In genomic region chr1:159015440-159015909, GRCh38 we compare ENCODE assay signal across 1 cellular context.
TF ChIP-seq lines count a peak whose summit lies in the region.

No MANE protein-coding gene starts in this region.

TF ChIP-seq in K562, 482 proteins besides CTCF, POLR2A, EP300 and RAD21 (continued from another document and continues in another):
- TF ChIP-seq CHD2 (IDR thresholded peaks at IDR 0.05; ENCODE audit: low read depth, low read length): no peak
- peak; percentile 87 for TF ChIP-seq JUND (IDR thresholded peaks at IDR 0.05; ENCODE audit: borderline replicate concordance, low read depth, low read length)
- TF ChIP-seq JUND (tag; IDR thresholded peaks at IDR 0.05; ENCODE audit: borderline replicate concordance, low read depth, low read length): peak; percentile 92; the same call in 2 of the 3 replicates
- TF ChIP-seq ZNF395 (CRISPR knock-in tag; IDR thresholded peaks at IDR 0.05): peak; percentile 96
- TF ChIP-seq ASH1L (IDR thresholded peaks at IDR 0.05; ENCODE audit: borderline replicate concordance, low read depth, partially characterized antibody): peak; percentile 54
- TF ChIP-seq WHSC1 (IDR thresholded peaks at IDR 0.05; ENCODE audit: low read length): no peak
- no peak for TF ChIP-seq SP1 (CRISPR knock-in tag; IDR thresholded peaks at IDR 0.05)
- TF ChIP-seq PHF21A (IDR thresholded peaks at IDR 0.05; ENCODE audit: borderline replicate concordance, low read depth): no peak
- 0 out of 2 replicates have a peak, but pooled peaks have one; percentile 28 for TF ChIP-seq HBP1 (CRISPR knock-in tag; IDR thresholded peaks at IDR 0.05)
- TF ChIP-seq GATAD2A (IDR thresholded peaks at IDR 0.05): no peak
- TF ChIP-seq ZBTB26 (CRISPR knock-in tag; IDR thresholded peaks at IDR 0.05): no peak
- TF ChIP-seq RB1 (IDR thresholded peaks at IDR 0.05; ENCODE audit: low read depth): no peak
- TF ChIP-seq MYBL2 (IDR thresholded peaks at IDR 0.05; ENCODE audit: low read depth): no peak
- no peak for TF ChIP-seq MYBL2 (CRISPR knock-in tag; IDR thresholded peaks at IDR 0.05; ENCODE audit: borderline replicate concordance)
- no peak for TF ChIP-seq ZNF121 (CRISPR knock-in tag; conservative IDR thresholded peaks at IDR 0.05)
- TF ChIP-seq TFAP4 (CRISPR knock-in tag; IDR thresholded peaks at IDR 0.05; ENCODE audit: borderline replicate concordance): no peak
- TF ChIP-seq ETV1 (tag; conservative IDR thresholded peaks at IDR 0.05; ENCODE audit: low read depth): peak; percentile 94
- TF ChIP-seq USF1 (CRISPR knock-in tag; IDR thresholded peaks at IDR 0.05): no peak
- no peak for TF ChIP-seq DDX20 (tag; IDR thresholded peaks at IDR 0.05; ENCODE audit: low read depth)
- TF ChIP-seq BCL6 (CRISPR knock-in tag; IDR thresholded peaks at IDR 0.05): no peak
- TF ChIP-seq ZNF431 (CRISPR knock-in tag; IDR thresholded peaks at IDR 0.05): no peak
- TF ChIP-seq ZBED1 (IDR thresholded peaks at IDR 0.05): no peak
- TF ChIP-seq ZBTB9 (CRISPR knock-in tag; IDR thresholded peaks at IDR 0.05): no peak
- no peak for TF ChIP-seq ZFP30 (CRISPR knock-in tag; IDR thresholded peaks at IDR 0.05; ENCODE audit: borderline replicate concordance)
- no peak for TF ChIP-seq KDM1A (IDR thresholded peaks at IDR 0.05)
- no peak for TF ChIP-seq E4F1 (CRISPR knock-in tag; IDR thresholded peaks at IDR 0.05; ENCODE audit: borderline replicate concordance)
- TF ChIP-seq ZNF197 (CRISPR knock-in tag; IDR thresholded peaks at IDR 0.05; ENCODE audit: low read depth): no peak
- TF ChIP-seq ZNF57 (CRISPR knock-in tag; IDR thresholded peaks at IDR 0.05): no peak
- TF ChIP-seq ZNF639 (CRISPR knock-in tag; conservative IDR thresholded peaks at IDR 0.05 in 1 of 2, IDR thresholded peaks at IDR 0.05 in 1 of 2): peak in 1 of 2 experiments; percentile 80; a peak in 2 of 4 replicates
- TF ChIP-seq TSC22D4 (tag; IDR thresholded peaks at IDR 0.05): no peak
- TF ChIP-seq TGIF2 (CRISPR knock-in tag; IDR thresholded peaks at IDR 0.05): no peak
- no peak for TF ChIP-seq LEF1 (IDR thresholded peaks at IDR 0.05)
- no peak for TF ChIP-seq HOMEZ (CRISPR knock-in tag; IDR thresholded peaks at IDR 0.05)
- TF ChIP-seq MBD2 (IDR thresholded peaks at IDR 0.05; ENCODE audit: borderline replicate concordance, low read depth): no peak
- no peak for TF ChIP-seq KAT2B (IDR thresholded peaks at IDR 0.05; ENCODE audit: low read depth, low read length)
- peak; percentile 66; the same call in 1 of the 2 replicates for TF ChIP-seq NR2C2 (CRISPR knock-in tag; IDR thresholded peaks at IDR 0.05)
- TF ChIP-seq NR2C2 (tag; IDR thresholded peaks at IDR 0.05): peak; percentile 84
- no peak for TF ChIP-seq MXD1 (CRISPR knock-in tag; IDR thresholded peaks at IDR 0.05; ENCODE audit: borderline replicate concordance, poor library complexity, severe bottlenecking)
- TF ChIP-seq CLOCK (CRISPR knock-in tag; IDR thresholded peaks at IDR 0.05; ENCODE audit: borderline replicate concordance): no peak
- no peak for TF ChIP-seq SAP30 (IDR thresholded peaks at IDR 0.05; ENCODE audit: borderline replicate concordance, insufficient read depth, low read depth, low read length, poor library complexity, severe bottlenecking)
- TF ChIP-seq MED1 (CRISPR knock-in tag; IDR thresholded peaks at IDR 0.05; ENCODE audit: borderline replicate concordance): no peak
- no peak for TF ChIP-seq ZNF224 (CRISPR knock-in tag; IDR thresholded peaks at IDR 0.05)
- no peak for TF ChIP-seq HES1 (IDR thresholded peaks at IDR 0.05; ENCODE audit: low read depth)
- peak; percentile 99 for TF ChIP-seq L3MBTL2 (IDR thresholded peaks at IDR 0.05)
- no peak for TF ChIP-seq RUNX1 (IDR thresholded peaks at IDR 0.05; ENCODE audit: low read depth)
- TF ChIP-seq CBX5 (IDR thresholded peaks at IDR 0.05; ENCODE audit: borderline replicate concordance, low read depth): no peak
- no peak for TF ChIP-seq ZNF253 (CRISPR knock-in tag; conservative IDR thresholded peaks at IDR 0.05)
- TF ChIP-seq ZNF280A (IDR thresholded peaks at IDR 0.05; ENCODE audit: low read depth, partially characterized antibody): no peak
- TF ChIP-seq ZNF77 (CRISPR knock-in tag; IDR thresholded peaks at IDR 0.05): no peak
